ENCODE assay signal across 8 cellular contexts in the genomic region with DNA sequence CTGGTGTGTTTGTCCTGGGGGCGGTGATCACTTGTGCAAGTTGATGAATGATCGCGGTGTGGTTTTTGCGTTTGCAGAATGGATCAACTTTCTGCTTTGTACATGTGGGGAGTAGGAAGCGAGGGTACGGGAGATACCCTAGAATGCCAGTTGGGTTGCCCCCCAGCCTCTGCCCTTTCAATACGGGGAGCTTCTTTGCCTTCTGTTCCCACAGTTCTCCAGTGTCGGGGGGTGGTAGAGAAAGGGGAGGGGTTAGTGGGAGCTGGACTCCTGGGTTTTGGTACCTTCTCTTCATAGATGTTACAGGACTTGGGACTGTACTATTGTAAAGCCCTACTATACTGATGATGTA. TPM values are rescaled to one million over a fixed set of nuclear protein-coding genes. Genes with fewer than 3 reads are reported as not detected.
DNase-seq lines count a peak whose midpoint lies in the region; ATAC-seq and TF ChIP-seq lines count a peak whose summit lies in the region.

No MANE protein-coding gene starts in this region.

- no peak for TF ChIP-seq CTCF in liver (IDR thresholded peaks at IDR 0.05; ENCODE audit: low read depth, low read length, missing input control)

- H3K27ac ChIP-seq in liver (ENCODE audit: low read depth in 1 of 2, low read length in 2 of 2), result peak overlapping the region in 1 of 2 donors; percentile 95
- H3K27ac ChIP-seq in thymus (ENCODE audit: low read depth), result no peak overlapping the region

- intact Hi-C loops in activated CD4-positive, alpha-beta T cell treated with anti-CD3 and anti-CD28 coated beads, Interleukin-2, amount 10 ng/mL, durations not matched to agents 24 days and 14 days (cut with micrococcal nuclease), result loop anchor here (10.0 kb wide), 3 partner anchors 599 to 1309 kb away; a partner anchor contains a TSS

- H3K36me3 ChIP-seq in adipocyte (ENCODE audit: control insufficient read depth, insufficient read depth, low read length, severe bottlenecking) (no peaks in the 10 kb centered on the region), liver (ENCODE audit: control insufficient read depth in 4 of 4, insufficient read depth in 3 of 4, low read depth in 1 of 4, low read length in 3 of 4) (peaks cover 0 to 1% (median 0%) of the 10 kb centered on the region in 4 donors), thymus (ENCODE audit: control insufficient read depth, insufficient read depth) (no peaks in the 10 kb centered on the region)

- ATAC-seq in HG03520 (IDR thresholded peaks at IDR 0.05; ENCODE audit: unreplicated experiment), result no peak
- no peak for ATAC-seq in GM18873 (IDR thresholded peaks at IDR 0.05; ENCODE audit: low FRiP score, unreplicated experiment)

- peaks cover 11% of the 10 kb centered on the region for H3K4me1 ChIP-seq in adipocyte (ENCODE audit: control insufficient read depth, insufficient read depth, low read length)
- peaks cover 2 to 12% (median 9%) of the 10 kb centered on the region in 4 donors for H3K4me1 ChIP-seq in liver (ENCODE audit: control insufficient read depth in 4 of 4, insufficient read depth in 4 of 4, low read length in 3 of 4)
- H3K4me1 ChIP-seq in thymus (ENCODE audit: control insufficient read depth, insufficient read depth, low read length), result peaks cover 7% of the 10 kb centered on the region

- H3K9me3 ChIP-seq in adipocyte (ENCODE audit: control insufficient read depth, low read length), result no peaks in the 10 kb centered on the region
- no peaks in the 10 kb centered on the region for H3K9me3 ChIP-seq in liver (ENCODE audit: control insufficient read depth in 4 of 4, low read length in 3 of 4)
- H3K9me3 ChIP-seq in thymus (ENCODE audit: control insufficient read depth), result no peaks in the 10 kb centered on the region

- WGBS in liver, result 7% methylated on average over 8 of the region's 8 CpGs
- 5% methylated on average over 8 of the region's 8 CpGs for WGBS in thymus

- H3K4me3 Mint-ChIP-seq in activated CD4-positive, alpha-beta T cell treated with anti-CD3 and anti-CD28 coated beads, Interleukin-2, amount 10 ng/mL, durations not matched to agents 24 days and 14 days, result peak overlapping the region; percentile 97

- peak overlapping the region; percentile 87 for H3K27ac Mint-ChIP-seq in activated CD4-positive, alpha-beta T cell treated with anti-CD3 and anti-CD28 coated beads, Interleukin-2, amount 10 ng/mL, durations not matched to agents 24 days and 14 days

- no peak for TF ChIP-seq RAD21 in liver (IDR thresholded peaks at IDR 0.05)

- H3K27me3 ChIP-seq in adipocyte (replicated peaks; ENCODE audit: control insufficient read depth, insufficient read depth, low read length), result no peaks in the 10 kb centered on the region
- H3K27me3 ChIP-seq in liver (ENCODE audit: control insufficient read depth in 4 of 4, insufficient read depth in 4 of 4, low read length in 3 of 4), result no peaks in the 10 kb centered on the region
- no peaks in the 10 kb centered on the region for H3K27me3 ChIP-seq in thymus (ENCODE audit: control insufficient read depth, insufficient read depth)

- no peak for DNase-seq in activated CD4-positive, alpha-beta T cell treated with anti-CD3 and anti-CD28 coated beads, Interleukin-2, amount 10 ng/mL, durations not matched to agents 24 days and 14 days
- no peak for DNase-seq in activated CD4-positive, alpha-beta T cell treated with anti-CD3 and anti-CD28 coated beads for 4 hours
- DNase-seq in adipocyte (ENCODE audit: low read depth), result no peak
- DNase-seq in activated effector memory CD4-positive, alpha-beta T cell treated with Interleukin-2 at 50 U/mL for 16 hours, result no peak

- H3K27me3 Mint-ChIP-seq in activated CD4-positive, alpha-beta T cell treated with anti-CD3 and anti-CD28 coated beads, Interleukin-2, amount 10 ng/mL, durations not matched to agents 24 days and 14 days, result peaks cover 5% of the 10 kb centered on the region

- H3K36me3 Mint-ChIP-seq in activated CD4-positive, alpha-beta T cell treated with anti-CD3 and anti-CD28 coated beads, Interleukin-2, amount 10 ng/mL, durations not matched to agents 24 days and 14 days (ENCODE audit: low read depth), result peaks cover 21% of the 10 kb centered on the region

- peak overlapping the region; percentile 92 for H3K9ac ChIP-seq in adipocyte (ENCODE audit: low read length)
- peak overlapping the region; percentile 17 to 68 for H3K9ac ChIP-seq in liver (ENCODE audit: low read depth in 1 of 2, low read length in 2 of 2)

- no peaks in the 10 kb centered on the region for H3K9me3 Mint-ChIP-seq in activated CD4-positive, alpha-beta T cell treated with anti-CD3 and anti-CD28 coated beads, Interleukin-2, amount 10 ng/mL, durations not matched to agents 24 days and 14 days

- H3K4me1 Mint-ChIP-seq in activated CD4-positive, alpha-beta T cell treated with anti-CD3 and anti-CD28 coated beads, Interleukin-2, amount 10 ng/mL, durations not matched to agents 24 days and 14 days, result peaks cover 26% of the 10 kb centered on the region

- H3K4me3 ChIP-seq in adipocyte (ENCODE audit: low read length) (peak overlapping the region; percentile 99), liver (ENCODE audit: low read depth in 1 of 3, low read length in 3 of 3) (peak overlapping the region; percentile 80 to 95 (median 95)), thymus (ENCODE audit: low read length) (peak overlapping the region; percentile 98)

TF ChIP-seq in liver, 16 proteins besides CTCF, POLR2A, EP300 and RAD21:
- TF ChIP-seq SP1 (IDR thresholded peaks at IDR 0.05) (no peak), TAF1 (conservative IDR thresholded peaks at IDR 0.05) (no peak), JUND (IDR thresholded peaks at IDR 0.05) (no peak), HNF4G (IDR thresholded peaks at IDR 0.05) (no peak), RXRA (IDR thresholded peaks at IDR 0.05) (no peak), EGR1 (IDR thresholded peaks at IDR 0.05; ENCODE audit: low read depth in 2 of 2) (no peak), GABPA (IDR thresholded peaks at IDR 0.05 in 1 of 2, conservative IDR thresholded peaks at IDR 0.05 in 1 of 2) (no peak), HNF4A (conservative IDR thresholded peaks at IDR 0.05) (no peak), NR2F2 (IDR thresholded peaks at IDR 0.05) (no peak), FOXA2 (IDR thresholded peaks at IDR 0.05) (no peak), FOXA1 (IDR thresholded peaks at IDR 0.05) (no peak)
- TF ChIP-seq, protein P1, sequence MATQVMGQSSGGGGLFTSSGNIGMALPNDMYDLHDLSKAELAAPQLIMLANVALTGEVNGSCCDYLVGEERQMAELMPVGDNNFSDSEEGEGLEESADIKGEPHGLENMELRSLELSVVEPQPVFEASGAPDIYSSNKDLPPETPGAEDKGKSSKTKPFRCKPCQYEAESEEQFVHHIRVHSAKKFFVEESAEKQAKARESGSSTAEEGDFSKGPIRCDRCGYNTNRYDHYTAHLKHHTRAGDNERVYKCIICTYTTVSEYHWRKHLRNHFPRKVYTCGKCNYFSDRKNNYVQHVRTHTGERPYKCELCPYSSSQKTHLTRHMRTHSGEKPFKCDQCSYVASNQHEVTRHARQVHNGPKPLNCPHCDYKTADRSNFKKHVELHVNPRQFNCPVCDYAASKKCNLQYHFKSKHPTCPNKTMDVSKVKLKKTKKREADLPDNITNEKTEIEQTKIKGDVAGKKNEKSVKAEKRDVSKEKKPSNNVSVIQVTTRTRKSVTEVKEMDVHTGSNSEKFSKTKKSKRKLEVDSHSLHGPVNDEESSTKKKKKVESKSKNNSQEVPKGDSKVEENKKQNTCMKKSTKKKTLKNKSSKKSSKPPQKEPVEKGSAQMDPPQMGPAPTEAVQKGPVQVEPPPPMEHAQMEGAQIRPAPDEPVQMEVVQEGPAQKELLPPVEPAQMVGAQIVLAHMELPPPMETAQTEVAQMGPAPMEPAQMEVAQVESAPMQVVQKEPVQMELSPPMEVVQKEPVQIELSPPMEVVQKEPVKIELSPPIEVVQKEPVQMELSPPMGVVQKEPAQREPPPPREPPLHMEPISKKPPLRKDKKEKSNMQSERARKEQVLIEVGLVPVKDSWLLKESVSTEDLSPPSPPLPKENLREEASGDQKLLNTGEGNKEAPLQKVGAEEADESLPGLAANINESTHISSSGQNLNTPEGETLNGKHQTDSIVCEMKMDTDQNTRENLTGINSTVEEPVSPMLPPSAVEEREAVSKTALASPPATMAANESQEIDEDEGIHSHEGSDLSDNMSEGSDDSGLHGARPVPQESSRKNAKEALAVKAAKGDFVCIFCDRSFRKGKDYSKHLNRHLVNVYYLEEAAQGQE (IDR thresholded peaks at IDR 0.05), result no peak

RNA-seq across cellular contexts. Expression of a gene that starts 3.2 kb away (rescaled TPM):
- 37.2 and 39.6 TPM in 2 replicates for total RNA-seq in activated CD4-positive, alpha-beta T cell treated with anti-CD3 and anti-CD28 coated beads, Interleukin-2, amount 10 ng/mL, durations not matched to agents 24 days and 14 days
- 10 to 100 TPM; 22.5 to 25.1 TPM for total RNA-seq in liver
- polyA plus RNA-seq in liver (10 to 100 TPM in 1 of 2 donors, 1 to 10 TPM in 1; 4.7 to 18.5 TPM), thymus (8.9 TPM)
